ENCODE assay signal across 1 cellular context in genomic region chr4:65023877-65024670, GRCh38.
TF ChIP-seq lines count a peak whose summit lies in the region.

No MANE protein-coding gene starts in this region.

TF ChIP-seq in GM23338, 12 proteins besides CTCF, POLR2A, EP300 and RAD21 (continued from another document):
- TF ChIP-seq CREB1 (CRISPR knock-in tag; IDR thresholded peaks at IDR 0.05; ENCODE audit: low read depth) (no peak), JUNB (IDR thresholded peaks at IDR 0.05; ENCODE audit: unreplicated experiment) (no peak), ZNF114 (CRISPR knock-in tag; IDR thresholded peaks at IDR 0.05) (no peak), NANOG (IDR thresholded peaks at IDR 0.05; ENCODE audit: borderline replicate concordance) (no peak), STAT1 (IDR thresholded peaks at IDR 0.05; ENCODE audit: unreplicated experiment) (no peak)
TF ChIP-seq in GM23338: peak in this region for 0.
